9 cellular contexts compared by ENCODE assay signal in genomic region chr20:38725959-38726848, GRCh38. TPM values are rescaled to one million over a fixed set of nuclear protein-coding genes. Genes with fewer than 3 reads are reported as not detected.
DNase-seq lines count a peak whose midpoint lies in the region; ATAC-seq, FAIRE-seq and TF ChIP-seq lines count a peak whose summit lies in the region.
"Had no signal": no experiment of that assay in that cellular context is flagged by ENCODE, and none has a peak within 500 bp of the region (broad histone marks: within the 10 kb centered on the region; RNA-seq: fewer than 3 reads in every experiment).

No MANE protein-coding gene starts in this region.

- no peak overlapping the region for H3K4me3 ChIP-seq in GM12878

- DNase-seq in NCI-H146 (lab: John Stamatoyannopoulos, UW) (peak; percentile 58), NCI-H146 treated with DMSO at 0.1 percent for 48 hours (lab: John Stamatoyannopoulos, UW; ENCODE audit: unreplicated experiment) (no peak), NCI-H82 treated with DMSO at 0.1 percent for 48 hours (lab: John Stamatoyannopoulos, UW; ENCODE audit: unreplicated experiment) (peak; percentile 31), GM12878 (ENCODE audit: low read depth, low spot score) (no peak), memory B cell (ENCODE audit: low spot score in 2 of 2) (peak; percentile 30 to 39), dedifferentiated amniotic fluid mesenchymal stem cell (ENCODE audit: extremely low spot score) (no peak), omental fat pad (ENCODE audit: low spot score) (no peak)

- TF ChIP-seq EP300 in GM12878 (IDR thresholded peaks at IDR 0.05; ENCODE audit: borderline replicate concordance in 1 of 2, control insufficient read depth in 1 of 2, low read depth in 2 of 2, low read length in 2 of 2) = no peak

- intact Hi-C loops in GM12878 (cut with micrococcal nuclease; ENCODE audit: unreplicated experiment) = no loop called here

- no peaks in the 10 kb centered on the region for H4K20me1 ChIP-seq in GM12878 (ENCODE audit: control insufficient read depth, insufficient read depth)

- peak overlapping the region; percentile 86 for H3K27ac Mint-ChIP-seq in memory B cell

- H2AFZ ChIP-seq in GM12878 (ENCODE audit: control insufficient read depth, low read depth, low read length) = no peak overlapping the region

- H3K4me2 ChIP-seq in GM12878 (ENCODE audit: control insufficient read depth, insufficient read depth) = no peak overlapping the region

- POLR2A ChIA-PET in GM12878 (lab: Charles Lee) = interaction anchor here (0.9 kb wide), 1 partner anchor 167 kb away, joined by 3 read pairs; no protein-coding TSS in a partner anchor

- peak overlapping the region; percentile 52 for H3K4me3 Mint-ChIP-seq in memory B cell

- peak; percentile 48 for TF ChIP-seq RAD21 in GM12878 (IDR thresholded peaks at IDR 0.05; ENCODE audit: insufficient read depth, low read depth, low read length)

- in situ Hi-C loops in GM12878 (cut with MboI) = no loop called here

- CTCF ChIA-PET in GM12878 (lab: Yijun Ruan, JAX) = interaction anchor here (0.6 to 2.3 kb wide), 12 partner anchors 16 to 323 kb away, joined by 3 to 22 read pairs (median 4); partner anchors contain the start of gene ACTR5

- H3K79me2 ChIP-seq in GM12878 (ENCODE audit: control insufficient read depth, insufficient read depth, low read length) = no peaks in the 10 kb centered on the region

- RAD21 ChIA-PET in GM12878 (lab: Charles Lee; ENCODE audit: unreplicated experiment) = interaction anchor here (0.6 to 1.4 kb wide), 5 partner anchors 24 to 237 kb away, joined by 3 to 4 read pairs (median 3); no protein-coding TSS in a partner anchor

- SMC1A ChIA-PET in GM12878 (lab: Charles Lee; ENCODE audit: uncharacterized antibody, unreplicated experiment) = interaction anchor here (0.9 to 2.2 kb wide), 2 partner anchors 167 to 208 kb away, joined by 3 to 10 read pairs; no protein-coding TSS in a partner anchor

- no peak overlapping the region for H3K27ac ChIP-seq in GM12878 (ENCODE audit: control insufficient read depth, insufficient read depth)

- TF ChIP-seq POLR2A in GM12878 (IDR thresholded peaks at IDR 0.05; ENCODE audit: low read depth, low read length) = no peak

- 35% methylated on average over 47 of the region's 49 CpGs for WGBS in GM12878 (ENCODE audit: insufficient coverage, insufficient replicate concordance, low lambda C conversion rate, missing lambda C conversion rate)

- no TSS peak for BruUV-seq in GM12878 (replicated peaks; lab: Mats Ljungman, UMichigan)

- peaks cover 62% of the 10 kb centered on the region for H3K27me3 Mint-ChIP-seq in memory B cell

- H3K9me3 Mint-ChIP-seq in memory B cell = peaks cover 1% of the 10 kb centered on the region

- peak; percentile 47 to 74 (median 53) for TF ChIP-seq CTCF in GM12878 (IDR thresholded peaks at IDR 0.05 in 2 of 3, conservative IDR thresholded peaks at IDR 0.05 in 1 of 3; ENCODE audit: control insufficient read depth in 2 of 3, extremely low read depth in 1 of 3, insufficient read depth in 1 of 3, low read depth in 3 of 3, low read length in 3 of 3)
- no peak for TF ChIP-seq CTCF in omental fat pad (IDR thresholded peaks at IDR 0.05)

- FAIRE-seq in GM12878 (lab: Jason Lieb, UNC) = no peak

- H3K9ac ChIP-seq in GM12878 (ENCODE audit: control insufficient read depth, insufficient read depth, low read length) = no peak overlapping the region

- ATAC-seq in GM12878 = peak; percentile 80
- peak; percentile 35 for ATAC-seq in memory B cell (ENCODE audit: low read depth)
- ATAC-seq in omental fat pad (ENCODE audit: low FRiP score) = no peak
- no peak for ATAC-seq in GM21529 (IDR thresholded peaks at IDR 0.05; ENCODE audit: unreplicated experiment)

- no peaks in the 10 kb centered on the region for H3K36me3 ChIP-seq in GM12878 (ENCODE audit: control insufficient read depth in 2 of 2, insufficient read depth in 2 of 2, low read length in 1 of 2)

- H3K4me1 ChIP-seq in GM12878 (ENCODE audit: control insufficient read depth, insufficient read depth, low read length) = peaks cover 12% of the 10 kb centered on the region

- peaks cover 40% of the 10 kb centered on the region for H3K4me1 Mint-ChIP-seq in memory B cell

- peaks cover 43 to 70% of the 10 kb centered on the region in 2 experiments for H3K27me3 ChIP-seq in GM12878 (replicated peaks in 1 of 2; ENCODE audit: control insufficient read depth in 2 of 2, insufficient read depth in 2 of 2, low read length in 1 of 2)

- peaks cover 7% of the 10 kb centered on the region; the same call in 2 of the 3 replicates for H3K9me3 ChIP-seq in GM12878 (replicated peaks; ENCODE audit: control insufficient read depth, insufficient read depth, low read length)

- peaks cover 11% of the 10 kb centered on the region for H3K36me3 Mint-ChIP-seq in memory B cell

TF ChIP-seq in GM12878, 131 proteins besides CTCF, POLR2A, EP300 and RAD21:
- TF ChIP-seq SUZ12 (IDR thresholded peaks at IDR 0.05; ENCODE audit: unreplicated experiment) = peak; percentile 67
- TF ChIP-seq ASH2L (IDR thresholded peaks at IDR 0.05; ENCODE audit: borderline replicate concordance, low read depth) = no peak
- peak; percentile 21; the same call in 1 of the 2 replicates for TF ChIP-seq YY1 (IDR thresholded peaks at IDR 0.05; ENCODE audit: low read depth, low read length)
- peak; percentile 48; the same call in 1 of the 2 replicates for TF ChIP-seq SMC3 (IDR thresholded peaks at IDR 0.05; ENCODE audit: borderline replicate concordance, low read length)

RNA-seq across cellular contexts. Expression of gene SLC32A1, which starts 1.9 kb away (rescaled TPM):
- not detected in 2 replicates for total RNA-seq in GM12878 (2013; cell fraction: nucleolus; rRNA removed)
- total RNA-seq in GM12878 (2014; rRNA removed) (not detected in 2 replicates), GM12878 (2014; rRNA removed; fragmentation: Illumina TruSeq; extraction: Trizol) (not detected in 2 replicates), GM12878 (2021) (not detected in 2 replicates), omental fat pad (not detected)
- not detected for polyA plus RNA-seq in GM12878 (2011; ENCODE audit: low read depth)
- polyA plus RNA-seq in GM12878 (2011; rRNA removed) (not detected in 2 replicates), GM12878 (2014; fragmentation: Illumina TruSeq; extraction: Trizol) (not detected in 2 replicates), GM12878 (2014; fragmentation: Nextera tagmentation; extraction: Ambion mirVana) (not detected), GM12878 (2014; rRNA removed) (not detected in 2 replicates), GM12878 (2016; fragmentation: Nextera tagmentation; extraction: Ambion mirVana) (not detected)
- 0.01 and 0.02 TPM in 2 replicates for polyA plus RNA-seq in GM12878 (2011; cell fraction: cytosol; rRNA removed)
- polyA plus RNA-seq in GM12878 (2011; cell fraction: nucleus; rRNA removed) = not detected in 2 replicates
- polyA plus RNA-seq in GM12878 (2012) = 0.05 and 0.22 TPM in 2 replicates
- not detected in 2 replicates for polyA minus RNA-seq in GM12878 (2011; rRNA and poly(A)+ RNA removed)
- polyA minus RNA-seq in GM12878 (2011; cell fraction: cytosol; rRNA and poly(A)+ RNA removed) = not detected in 2 replicates
- polyA minus RNA-seq in GM12878 (2011; cell fraction: nucleus; rRNA and poly(A)+ RNA removed) = not detected in 2 replicates
- total RNA-seq: activated CD8-positive, alpha-beta memory T cell treated with anti-CD3 and anti-CD28 coated beads for 36 hours had no signal

RNA-seq across cellular contexts. Expression of gene ACTR5, which starts 22.1 kb away (rescaled TPM):
- total RNA-seq in GM12878 (2013; cell fraction: nucleolus; rRNA removed) = 26.0 and 28.3 TPM in 2 replicates
- total RNA-seq in GM12878 (2014; rRNA removed) (8.1 and 9.4 TPM in 2 replicates), GM12878 (2014; rRNA removed; fragmentation: Illumina TruSeq; extraction: Trizol) (6.0 and 6.2 TPM in 2 replicates), GM12878 (2021) (8.6 and 8.9 TPM in 2 replicates), omental fat pad (10 to 100 TPM in 1 of 4 donors, 1 to 10 TPM in 3; 7.1 to 11.9 (median 7.7) TPM)
- 3.8 TPM for polyA plus RNA-seq in GM12878 (2011; ENCODE audit: low read depth)
- polyA plus RNA-seq in GM12878 (2011; rRNA removed) (12.2 and 14.7 TPM in 2 replicates), GM12878 (2014; fragmentation: Illumina TruSeq; extraction: Trizol) (7.0 and 7.4 TPM in 2 replicates), GM12878 (2014; fragmentation: Nextera tagmentation; extraction: Ambion mirVana) (1 to 10 TPM in 1 of 2 experiments, under 1 TPM in 1; 0.52 to 1.7 TPM), GM12878 (2014; rRNA removed) (10.7 and 10.9 TPM in 2 replicates), GM12878 (2016; fragmentation: Nextera tagmentation; extraction: Ambion mirVana) (10 to 100 TPM in 1 of 2 experiments, 1 to 10 TPM in 1; 9.0 to 12.7 TPM)
- polyA plus RNA-seq in GM12878 (2011; cell fraction: cytosol; rRNA removed) = 11.3 and 14.7 TPM in 2 replicates
- 35.6 and 39.5 TPM in 2 replicates for polyA plus RNA-seq in GM12878 (2011; cell fraction: nucleus; rRNA removed)
- 4.6 and 4.9 TPM in 2 replicates for polyA plus RNA-seq in GM12878 (2012)
- 9.6 and 11.8 TPM in 2 replicates for polyA minus RNA-seq in GM12878 (2011; rRNA and poly(A)+ RNA removed)
- polyA minus RNA-seq in GM12878 (2011; cell fraction: cytosol; rRNA and poly(A)+ RNA removed) = 4.1 and 4.4 TPM in 2 replicates
- polyA minus RNA-seq in GM12878 (2011; cell fraction: nucleus; rRNA and poly(A)+ RNA removed) = 11.4 and 12.9 TPM in 2 replicates

Comparison
In these comparisons a context has a peak if more than half of its experiments do, and no peak if none do; other contexts are left out.
1. DNase-seq: peak in NCI-H146 (single experiment), NCI-H82 treated with DMSO at 0.1 percent for 48 hours (single experiment) and memory B cell (2 of 2); none in NCI-H146 treated with DMSO at 0.1 percent for 48 hours (single experiment), GM12878 (single experiment), dedifferentiated amniotic fluid mesenchymal stem cell (single experiment) and omental fat pad (single experiment).
2. ATAC-seq: peak in GM12878 (single experiment) and memory B cell (single experiment); none in omental fat pad (single experiment) and GM21529 (single experiment).
3. CTCF ChIP-seq: peak in GM12878 (3 of 3); none in omental fat pad (0 of 3).